In the genomic region with DNA sequence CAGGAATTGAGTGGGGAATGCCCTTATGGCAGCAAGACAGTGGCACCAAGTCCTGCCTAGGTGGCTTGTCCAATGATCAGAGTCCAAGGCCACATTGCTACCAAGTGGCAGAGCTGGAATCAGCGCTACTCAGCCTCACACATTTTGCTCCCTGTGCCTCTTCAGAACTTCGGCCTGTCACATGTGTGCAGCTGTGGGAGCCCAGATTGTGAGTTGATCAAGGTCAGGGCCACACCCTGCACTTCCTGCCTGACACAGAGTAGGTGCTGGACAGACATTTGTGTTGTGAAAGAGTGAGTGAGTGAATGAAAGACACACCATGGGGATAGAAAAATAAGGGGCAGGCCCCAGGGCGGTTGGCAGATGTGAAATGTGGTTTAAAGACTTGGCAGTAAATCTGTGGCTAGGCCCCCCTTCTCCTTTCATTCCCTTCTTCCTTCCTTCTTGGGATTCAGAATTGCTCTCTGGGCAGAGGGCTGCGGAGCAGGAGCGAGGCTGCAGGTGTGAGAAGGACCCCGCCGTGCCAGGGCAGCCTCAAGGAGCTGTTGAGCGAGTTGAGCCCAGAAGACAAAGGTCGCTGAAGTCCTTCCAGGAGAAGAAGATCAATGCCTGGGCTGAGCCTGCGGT, we compare ENCODE assay signal across 1 cellular context.
TF ChIP-seq lines count a peak whose summit lies in the region.

No MANE protein-coding gene starts in this region.

TF ChIP-seq in HepG2, 621 proteins besides CTCF, POLR2A, EP300 and RAD21 (continued from another document and continues in another):
- TF ChIP-seq ARID5B (CRISPR knock-in tag; IDR thresholded peaks at IDR 0.05) (peak; percentile 78), KLF12 (CRISPR knock-in tag; IDR thresholded peaks at IDR 0.05; ENCODE audit: borderline replicate concordance) (0 out of 2 replicates have a peak, but pooled peaks have one; percentile 53), TBX2 (CRISPR knock-in tag; IDR thresholded peaks at IDR 0.05; ENCODE audit: borderline replicate concordance) (peak; percentile 75; the same call in 1 of the 2 replicates), NCOA2 (CRISPR knock-in tag; IDR thresholded peaks at IDR 0.05) (peak; percentile 63), ZKSCAN5 (CRISPR knock-in tag; IDR thresholded peaks at IDR 0.05) (no peak), SALL1 (CRISPR knock-in tag; IDR thresholded peaks at IDR 0.05) (peak; percentile 93), SP5 (CRISPR knock-in tag; IDR thresholded peaks at IDR 0.05; ENCODE audit: borderline replicate concordance, low read depth) (0 out of 2 replicates have a peak, but pooled peaks have one; percentile 21), ERF (CRISPR knock-in tag; IDR thresholded peaks at IDR 0.05) (peak; percentile 54; the same call in 1 of the 2 replicates), SP4 (CRISPR knock-in tag; IDR thresholded peaks at IDR 0.05) (no peak), ZNF501 (CRISPR knock-in tag; IDR thresholded peaks at IDR 0.05) (no peak), ZBTB7B (CRISPR knock-in tag; IDR thresholded peaks at IDR 0.05) (no peak), ETV5 (CRISPR knock-in tag; IDR thresholded peaks at IDR 0.05; ENCODE audit: borderline replicate concordance) (peak; percentile 82; the same call in 1 of the 2 replicates), POLR2AphosphoS2 (IDR thresholded peaks at IDR 0.05; ENCODE audit: low read depth, low read length) (no peak), ZBED4 (CRISPR knock-in tag; IDR thresholded peaks at IDR 0.05; ENCODE audit: borderline replicate concordance) (0 out of 2 replicates have a peak, but pooled peaks have one; percentile 22), CEBPB (IDR thresholded peaks at IDR 0.05; ENCODE audit: borderline replicate concordance, low read depth, low read length) (peak; percentile 43; the same call in 1 of the 2 replicates), PRMT3 (CRISPR knock-in tag; IDR thresholded peaks at IDR 0.05; ENCODE audit: borderline replicate concordance, low read depth) (no peak), HOXD1 (CRISPR knock-in tag; IDR thresholded peaks at IDR 0.05) (no peak)
- TF ChIP-seq, protein P1, sequence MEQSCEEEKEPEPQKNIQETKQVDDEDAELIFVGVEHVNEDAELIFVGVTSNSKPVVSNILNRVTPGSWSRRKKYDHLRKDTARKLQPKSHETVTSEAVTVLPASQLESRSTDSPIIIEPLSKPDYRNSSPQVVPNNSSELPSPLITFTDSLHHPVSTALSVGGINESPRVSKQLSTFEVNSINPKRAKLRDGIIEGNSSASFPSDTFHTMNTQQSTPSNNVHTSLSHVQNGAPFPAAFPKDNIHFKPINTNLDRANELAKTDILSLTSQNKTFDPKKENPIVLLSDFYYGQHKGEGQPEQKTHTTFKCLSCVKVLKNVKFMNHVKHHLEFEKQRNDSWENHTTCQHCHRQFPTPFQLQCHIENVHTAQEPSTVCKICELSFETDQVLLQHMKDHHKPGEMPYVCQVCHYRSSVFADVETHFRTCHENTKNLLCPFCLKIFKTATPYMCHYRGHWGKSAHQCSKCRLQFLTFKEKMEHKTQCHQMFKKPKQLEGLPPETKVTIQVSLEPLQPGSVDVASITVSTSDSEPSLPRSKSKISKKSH (CRISPR knock-in tag; IDR thresholded peaks at IDR 0.05; ENCODE audit: borderline replicate concordance): no peak
- TF ChIP-seq, protein P2, sequence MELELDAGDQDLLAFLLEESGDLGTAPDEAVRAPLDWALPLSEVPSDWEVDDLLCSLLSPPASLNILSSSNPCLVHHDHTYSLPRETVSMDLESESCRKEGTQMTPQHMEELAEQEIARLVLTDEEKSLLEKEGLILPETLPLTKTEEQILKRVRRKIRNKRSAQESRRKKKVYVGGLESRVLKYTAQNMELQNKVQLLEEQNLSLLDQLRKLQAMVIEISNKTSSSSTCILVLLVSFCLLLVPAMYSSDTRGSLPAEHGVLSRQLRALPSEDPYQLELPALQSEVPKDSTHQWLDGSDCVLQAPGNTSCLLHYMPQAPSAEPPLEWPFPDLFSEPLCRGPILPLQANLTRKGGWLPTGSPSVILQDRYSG (CRISPR knock-in tag; IDR thresholded peaks at IDR 0.05): no peak
- TF ChIP-seq, protein P3, sequence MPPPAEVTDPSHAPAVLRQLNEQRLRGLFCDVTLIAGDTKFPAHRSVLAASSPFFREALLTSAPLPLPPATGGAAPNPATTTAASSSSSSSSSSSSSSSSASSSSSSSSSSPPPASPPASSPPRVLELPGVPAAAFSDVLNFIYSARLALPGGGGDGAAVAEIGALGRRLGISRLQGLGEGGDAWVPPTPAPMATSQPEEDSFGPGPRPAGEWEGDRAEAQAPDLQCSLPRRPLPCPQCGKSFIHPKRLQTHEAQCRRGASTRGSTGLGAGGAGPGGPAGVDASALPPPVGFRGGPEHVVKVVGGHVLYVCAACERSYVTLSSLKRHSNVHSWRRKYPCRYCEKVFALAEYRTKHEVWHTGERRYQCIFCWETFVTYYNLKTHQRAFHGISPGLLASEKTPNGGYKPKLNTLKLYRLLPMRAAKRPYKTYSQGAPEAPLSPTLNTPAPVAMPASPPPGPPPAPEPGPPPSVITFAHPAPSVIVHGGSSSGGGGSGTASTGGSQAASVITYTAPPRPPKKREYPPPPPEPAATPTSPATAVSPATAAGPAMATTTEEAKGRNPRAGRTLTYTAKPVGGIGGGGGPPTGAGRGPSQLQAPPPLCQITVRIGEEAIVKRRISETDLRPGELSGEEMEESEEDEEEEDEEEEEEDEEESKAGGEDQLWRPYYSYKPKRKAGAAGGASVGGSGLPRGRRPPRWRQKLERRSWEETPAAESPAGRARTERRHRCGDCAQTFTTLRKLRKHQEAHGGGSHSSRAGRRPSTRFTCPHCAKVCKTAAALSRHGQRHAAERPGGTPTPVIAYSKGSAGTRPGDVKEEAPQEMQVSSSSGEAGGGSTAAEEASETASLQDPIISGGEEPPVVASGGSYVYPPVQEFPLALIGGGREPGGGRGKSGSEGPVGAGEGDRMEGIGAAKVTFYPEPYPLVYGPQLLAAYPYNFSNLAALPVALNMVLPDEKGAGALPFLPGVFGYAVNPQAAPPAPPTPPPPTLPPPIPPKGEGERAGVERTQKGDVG (CRISPR knock-in tag; IDR thresholded peaks at IDR 0.05; ENCODE audit: borderline replicate concordance): peak; percentile 12; the same call in 1 of the 2 replicates
- TF ChIP-seq, protein P4, sequence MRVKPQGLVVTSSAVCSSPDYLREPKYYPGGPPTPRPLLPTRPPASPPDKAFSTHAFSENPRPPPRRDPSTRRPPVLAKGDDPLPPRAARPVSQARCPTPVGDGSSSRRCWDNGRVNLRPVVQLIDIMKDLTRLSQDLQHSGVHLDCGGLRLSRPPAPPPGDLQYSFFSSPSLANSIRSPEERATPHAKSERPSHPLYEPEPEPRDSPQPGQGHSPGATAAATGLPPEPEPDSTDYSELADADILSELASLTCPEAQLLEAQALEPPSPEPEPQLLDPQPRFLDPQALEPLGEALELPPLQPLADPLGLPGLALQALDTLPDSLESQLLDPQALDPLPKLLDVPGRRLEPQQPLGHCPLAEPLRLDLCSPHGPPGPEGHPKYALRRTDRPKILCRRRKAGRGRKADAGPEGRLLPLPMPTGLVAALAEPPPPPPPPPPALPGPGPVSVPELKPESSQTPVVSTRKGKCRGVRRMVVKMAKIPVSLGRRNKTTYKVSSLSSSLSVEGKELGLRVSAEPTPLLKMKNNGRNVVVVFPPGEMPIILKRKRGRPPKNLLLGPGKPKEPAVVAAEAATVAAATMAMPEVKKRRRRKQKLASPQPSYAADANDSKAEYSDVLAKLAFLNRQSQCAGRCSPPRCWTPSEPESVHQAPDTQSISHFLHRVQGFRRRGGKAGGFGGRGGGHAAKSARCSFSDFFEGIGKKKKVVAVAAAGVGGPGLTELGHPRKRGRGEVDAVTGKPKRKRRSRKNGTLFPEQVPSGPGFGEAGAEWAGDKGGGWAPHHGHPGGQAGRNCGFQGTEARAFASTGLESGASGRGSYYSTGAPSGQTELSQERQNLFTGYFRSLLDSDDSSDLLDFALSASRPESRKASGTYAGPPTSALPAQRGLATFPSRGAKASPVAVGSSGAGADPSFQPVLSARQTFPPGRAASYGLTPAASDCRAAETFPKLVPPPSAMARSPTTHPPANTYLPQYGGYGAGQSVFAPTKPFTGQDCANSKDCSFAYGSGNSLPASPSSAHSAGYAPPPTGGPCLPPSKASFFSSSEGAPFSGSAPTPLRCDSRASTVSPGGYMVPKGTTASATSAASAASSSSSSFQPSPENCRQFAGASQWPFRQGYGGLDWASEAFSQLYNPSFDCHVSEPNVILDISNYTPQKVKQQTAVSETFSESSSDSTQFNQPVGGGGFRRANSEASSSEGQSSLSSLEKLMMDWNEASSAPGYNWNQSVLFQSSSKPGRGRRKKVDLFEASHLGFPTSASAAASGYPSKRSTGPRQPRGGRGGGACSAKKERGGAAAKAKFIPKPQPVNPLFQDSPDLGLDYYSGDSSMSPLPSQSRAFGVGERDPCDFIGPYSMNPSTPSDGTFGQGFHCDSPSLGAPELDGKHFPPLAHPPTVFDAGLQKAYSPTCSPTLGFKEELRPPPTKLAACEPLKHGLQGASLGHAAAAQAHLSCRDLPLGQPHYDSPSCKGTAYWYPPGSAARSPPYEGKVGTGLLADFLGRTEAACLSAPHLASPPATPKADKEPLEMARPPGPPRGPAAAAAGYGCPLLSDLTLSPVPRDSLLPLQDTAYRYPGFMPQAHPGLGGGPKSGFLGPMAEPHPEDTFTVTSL (CRISPR knock-in tag; IDR thresholded peaks at IDR 0.05; ENCODE audit: borderline replicate concordance): no peak
- TF ChIP-seq, protein P5, sequence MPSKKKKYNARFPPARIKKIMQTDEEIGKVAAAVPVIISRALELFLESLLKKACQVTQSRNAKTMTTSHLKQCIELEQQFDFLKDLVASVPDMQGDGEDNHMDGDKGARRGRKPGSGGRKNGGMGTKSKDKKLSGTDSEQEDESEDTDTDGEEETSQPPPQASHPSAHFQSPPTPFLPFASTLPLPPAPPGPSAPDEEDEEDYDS (CRISPR knock-in tag; IDR thresholded peaks at IDR 0.05): 0 out of 2 replicates have a peak, but pooled peaks have one; percentile 17
- TF ChIP-seq, protein P6, sequence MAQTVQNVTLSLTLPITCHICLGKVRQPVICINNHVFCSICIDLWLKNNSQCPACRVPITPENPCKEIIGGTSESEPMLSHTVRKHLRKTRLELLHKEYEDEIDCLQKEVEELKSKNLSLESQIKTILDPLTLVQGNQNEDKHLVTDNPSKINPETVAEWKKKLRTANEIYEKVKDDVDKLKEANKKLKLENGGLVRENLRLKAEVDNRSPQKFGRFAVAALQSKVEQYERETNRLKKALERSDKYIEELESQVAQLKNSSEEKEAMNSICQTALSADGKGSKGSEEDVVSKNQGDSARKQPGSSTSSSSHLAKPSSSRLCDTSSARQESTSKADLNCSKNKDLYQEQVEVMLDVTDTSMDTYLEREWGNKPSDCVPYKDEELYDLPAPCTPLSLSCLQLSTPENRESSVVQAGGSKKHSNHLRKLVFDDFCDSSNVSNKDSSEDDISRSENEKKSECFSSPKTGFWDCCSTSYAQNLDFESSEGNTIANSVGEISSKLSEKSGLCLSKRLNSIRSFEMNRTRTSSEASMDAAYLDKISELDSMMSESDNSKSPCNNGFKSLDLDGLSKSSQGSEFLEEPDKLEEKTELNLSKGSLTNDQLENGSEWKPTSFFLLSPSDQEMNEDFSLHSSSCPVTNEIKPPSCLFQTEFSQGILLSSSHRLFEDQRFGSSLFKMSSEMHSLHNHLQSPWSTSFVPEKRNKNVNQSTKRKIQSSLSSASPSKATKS (CRISPR knock-in tag; IDR thresholded peaks at IDR 0.05): no peak
- TF ChIP-seq, protein P7, sequence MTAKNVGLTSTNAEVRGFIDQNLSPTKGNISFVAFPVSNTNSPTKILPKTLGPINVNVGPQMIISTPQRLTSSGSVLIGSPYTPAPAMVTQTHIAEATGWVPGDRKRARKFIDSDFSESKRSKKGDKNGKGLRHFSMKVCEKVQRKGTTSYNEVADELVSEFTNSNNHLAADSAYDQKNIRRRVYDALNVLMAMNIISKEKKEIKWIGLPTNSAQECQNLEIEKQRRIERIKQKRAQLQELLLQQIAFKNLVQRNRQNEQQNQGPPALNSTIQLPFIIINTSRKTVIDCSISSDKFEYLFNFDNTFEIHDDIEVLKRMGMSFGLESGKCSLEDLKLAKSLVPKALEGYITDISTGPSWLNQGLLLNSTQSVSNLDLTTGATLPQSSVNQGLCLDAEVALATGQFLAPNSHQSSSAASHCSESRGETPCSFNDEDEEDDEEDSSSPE (CRISPR knock-in tag; IDR thresholded peaks at IDR 0.05): 0 out of 2 replicates have a peak, but pooled peaks have one; percentile 48
